In genomic region chr14:57769863-57770523, GRCh38 we compare ENCODE assay signal across 23 cellular contexts.
"Had no signal": no experiment of that assay in that cellular context is flagged by ENCODE, and none has a peak within 500 bp of the region (broad histone marks: within the 10 kb centered on the region; RNA-seq: fewer than 3 reads in every experiment).

No MANE protein-coding gene starts in this region.

- DNase-seq: activated B cell treated with CpG ODN at 0.5 μM for 24 hours; activated CD4-positive, alpha-beta T cell treated with anti-CD3 and anti-CD28 coated beads, Interleukin-2, amount 50 U/mL, for 1 hour; activated CD8-positive, alpha-beta T cell treated with anti-CD3 and anti-CD28 coated beads for 36 hours; activated gamma-delta T cell treated with Interleukin-2 at 50 U/mL for 16 hours; activated T-cell treated with anti-CD3 and anti-CD28 coated beads, Interleukin-2, amount 50 U/mL, for 4 hours; aorta; body of pancreas; effector memory CD4-positive, alpha-beta T cell; erythroblast; gastrocnemius medialis; glutamatergic neuron; left lung; lower lobe of right lung; mesendoderm; mucosa of descending colon; posterior cingulate gyrus; right cardiac atrium; spleen; stimulated activated naive CD4-positive, alpha-beta T cell treated with Interleukin-2 at 50 U/mL for 16 hours had no signal

- H3K9me3 Mint-ChIP-seq: activated B cell treated with CpG ODN at 0.5 μM for 24 hours; activated T-cell treated with anti-CD3 and anti-CD28 coated beads, Interleukin-2, amount 50 U/mL, for 4 hours; activated T-helper 17 cell treated with anti-CD3 and anti-CD28 coated beads, Interleukin-2, amount 50 U/mL, for 72 hours had no signal

- H3K36me3 Mint-ChIP-seq: activated naive CD4-positive, alpha-beta T cell treated with anti-CD3 and anti-CD28 coated beads, Interleukin-2, amount 50 U/mL, for 24 hours; natural killer cell treated with Interleukin-12 subunit alpha and Interleukin-12 subunit beta and Interleukin-15 and Interleukin-18, amount 100 ng/mL, for 72 hours had no signal

- H3K4me1 Mint-ChIP-seq: activated B cell treated with CpG ODN at 0.5 μM for 24 hours; activated naive CD4-positive, alpha-beta T cell treated with anti-CD3 and anti-CD28 coated beads, Interleukin-2, amount 50 U/mL, for 24 hours; activated T-helper 17 cell treated with anti-CD3 and anti-CD28 coated beads, Interleukin-2, amount 50 U/mL, for 72 hours had no signal

- H3K4me3 Mint-ChIP-seq: activated B cell treated with CpG ODN at 0.5 μM for 24 hours; activated CD8-positive, alpha-beta T cell treated with anti-CD3 and anti-CD28 coated beads for 36 hours; activated naive CD4-positive, alpha-beta T cell treated with anti-CD3 and anti-CD28 coated beads, Interleukin-2, amount 50 U/mL, for 24 hours; activated T-cell treated with anti-CD3 and anti-CD28 coated beads, Interleukin-2, amount 50 U/mL, for 4 hours; activated T-helper 17 cell treated with anti-CD3 and anti-CD28 coated beads, Interleukin-2, amount 50 U/mL, for 72 hours; natural killer cell treated with Interleukin-12 subunit alpha and Interleukin-12 subunit beta and Interleukin-15 and Interleukin-18, amount 100 ng/mL, for 72 hours had no signal

- H3K27me3 Mint-ChIP-seq: activated B cell treated with CpG ODN at 0.5 μM for 24 hours; natural killer cell treated with Interleukin-12 subunit alpha and Interleukin-12 subunit beta and Interleukin-15 and Interleukin-18, amount 100 ng/mL, for 72 hours had no signal

- H3K27me3 ChIP-seq: body of pancreas, gastrocnemius medialis, left lung, spleen, tibial nerve had no signal

- H3K27ac ChIP-seq: body of pancreas, gastrocnemius medialis, left lung, lower lobe of right lung, spleen, tibial nerve had no signal

- H3K9me3 ChIP-seq: body of pancreas, gastrocnemius medialis, lower lobe of right lung, mucosa of descending colon had no signal

- H3K4me3 ChIP-seq: body of pancreas, gastrocnemius medialis, left lung, lower lobe of right lung, mucosa of descending colon, spleen, tibial nerve had no signal

- ATAC-seq: activated CD8-positive, alpha-beta T cell treated with anti-CD3 and anti-CD28 coated beads for 36 hours; activated T-cell treated with anti-CD3 and anti-CD28 coated beads, Interleukin-2, amount 50 U/mL, for 4 hours; activated T-helper 17 cell treated with anti-CD3 and anti-CD28 coated beads, Interleukin-2, amount 50 U/mL, for 72 hours; body of pancreas; gastrocnemius medialis; left lung; lower lobe of right lung; mucosa of descending colon; natural killer cell treated with Interleukin-12 subunit alpha and Interleukin-12 subunit beta and Interleukin-15 and Interleukin-18, amount 100 ng/mL, for 72 hours; right cardiac atrium had no signal

- H3K27ac Mint-ChIP-seq: activated B cell treated with CpG ODN at 0.5 μM for 24 hours; activated CD8-positive, alpha-beta T cell treated with anti-CD3 and anti-CD28 coated beads for 36 hours; activated naive CD4-positive, alpha-beta T cell treated with anti-CD3 and anti-CD28 coated beads, Interleukin-2, amount 50 U/mL, for 24 hours; activated T-helper 17 cell treated with anti-CD3 and anti-CD28 coated beads, Interleukin-2, amount 50 U/mL, for 72 hours; natural killer cell treated with Interleukin-12 subunit alpha and Interleukin-12 subunit beta and Interleukin-15 and Interleukin-18, amount 100 ng/mL, for 72 hours had no signal

- H3K36me3 ChIP-seq: gastrocnemius medialis, left lung, lower lobe of right lung, spleen, tibial nerve had no signal

- H3K4me1 ChIP-seq: body of pancreas, gastrocnemius medialis, left lung, lower lobe of right lung, spleen, tibial nerve had no signal
